1 cellular context compared by ENCODE assay signal in the genomic region with DNA sequence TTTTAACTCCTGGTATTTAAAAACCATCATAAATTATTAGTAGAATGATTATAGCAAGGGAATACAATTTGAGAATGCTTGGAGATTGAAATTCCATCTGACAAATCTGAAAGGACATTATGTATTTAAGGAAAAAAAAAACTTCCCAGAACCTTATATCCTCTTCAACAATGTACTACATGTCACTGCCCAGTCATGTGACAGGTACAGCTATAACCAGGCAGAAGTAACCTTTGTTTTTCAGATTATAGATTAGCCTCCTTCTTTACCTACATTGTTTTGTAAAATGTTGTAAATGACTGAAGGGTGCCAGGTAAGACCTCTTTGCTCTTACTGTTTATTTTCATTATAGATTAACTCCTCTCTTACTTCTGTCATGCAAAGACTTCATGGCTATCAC.
TF ChIP-seq lines count a peak whose summit lies in the region.

No MANE protein-coding gene starts in this region.

TF ChIP-seq in GM23338, 12 proteins besides CTCF, POLR2A, EP300 and RAD21 (continued from another document):
- TF ChIP-seq CREB1 (CRISPR knock-in tag; IDR thresholded peaks at IDR 0.05; ENCODE audit: low read depth) (no peak), STAT1 (IDR thresholded peaks at IDR 0.05; ENCODE audit: unreplicated experiment) (no peak)
